Comparison of ENCODE assay signal across 9 cellular contexts in genomic region chr7:135168489-135169140, GRCh38.
A peak's percentile ranks its signal among the peaks of the same experiment; 100 is the strongest.
DNase-seq lines count a peak whose midpoint lies in the region; ATAC-seq lines count a peak whose summit lies in the region.
"Had no signal": no experiment of that assay in that cellular context is flagged by ENCODE, and none has a peak within 500 bp of the region (broad histone marks: within the 10 kb centered on the region; RNA-seq: fewer than 3 reads in every experiment).

No MANE protein-coding gene starts in this region.

- no peaks in the 10 kb centered on the region for H3K27me3 Mint-ChIP-seq in stimulated activated naive CD8-positive, alpha-beta T cell treated with anti-CD3 and anti-CD28 coated beads, Interleukin-15, Interleukin-2, amounts not matched to agents 100 ng/mL and 50 ng/mL, for 24 hours

- H3K9me3 ChIP-seq in adipocyte (ENCODE audit: control insufficient read depth, low read length) (no peaks in the 10 kb centered on the region), mucosa of rectum (ENCODE audit: control insufficient read depth in 2 of 2, low read length in 2 of 2) (no peaks in the 10 kb centered on the region)

- H3K9ac ChIP-seq in adipocyte (ENCODE audit: low read length), result peak overlapping the region; percentile 97
- no peak overlapping the region for H3K9ac ChIP-seq in mucosa of rectum (ENCODE audit: low read depth in 1 of 2, low read length in 2 of 2)

- no peak for DNase-seq in stimulated activated naive CD8-positive, alpha-beta T cell treated with anti-CD3 and anti-CD28 coated beads, Interleukin-15, Interleukin-2, amounts not matched to agents 100 U/mL and 50 U/mL, for 24 hours
- DNase-seq in adipocyte (ENCODE audit: low read depth) (no peak), EL (no peak), NCI-H526 treated with DMSO at 0.1 percent for 48 hours (lab: John Stamatoyannopoulos, UW) (no peak)

- peaks cover 40% of the 10 kb centered on the region for H3K36me3 ChIP-seq in adipocyte (ENCODE audit: control insufficient read depth, insufficient read depth, low read length, severe bottlenecking)
- H3K36me3 ChIP-seq in mucosa of rectum (ENCODE audit: control insufficient read depth in 2 of 2, insufficient read depth in 2 of 2, low read length in 2 of 2), result peaks cover 35 to 46% of the 10 kb centered on the region in 2 donors

- peak overlapping the region; percentile 92 to 96 for H3K27ac ChIP-seq in mucosa of rectum (ENCODE audit: low read depth in 2 of 2, low read length in 2 of 2)

- peak overlapping the region; percentile 94 for H3K27ac Mint-ChIP-seq in stimulated activated naive CD8-positive, alpha-beta T cell treated with anti-CD3 and anti-CD28 coated beads, Interleukin-15, Interleukin-2, amounts not matched to agents 100 ng/mL and 50 ng/mL, for 24 hours

- H3K9me3 Mint-ChIP-seq in stimulated activated naive CD8-positive, alpha-beta T cell treated with anti-CD3 and anti-CD28 coated beads, Interleukin-15, Interleukin-2, amounts not matched to agents 100 ng/mL and 50 ng/mL, for 24 hours, result no peaks in the 10 kb centered on the region

- H3K27me3 ChIP-seq in adipocyte (replicated peaks; ENCODE audit: control insufficient read depth, insufficient read depth, low read length) (no peaks in the 10 kb centered on the region), mucosa of rectum (ENCODE audit: control insufficient read depth in 2 of 2, insufficient read depth in 2 of 2, low read length in 2 of 2) (no peaks in the 10 kb centered on the region)
- H3K27me3 ChIP-seq: brain microvascular endothelial cell had no signal

- ATAC-seq in stimulated activated naive CD8-positive, alpha-beta T cell treated with anti-CD3 and anti-CD28 coated beads, Interleukin-15, Interleukin-2, amounts not matched to agents 100 U/mL and 50 U/mL, for 24 hours, result no peak
- ATAC-seq in HG03521 (IDR thresholded peaks at IDR 0.05; ENCODE audit: unreplicated experiment) (no peak), GM18858 (IDR thresholded peaks at IDR 0.05; ENCODE audit: unreplicated experiment) (no peak)

- peaks cover 61% of the 10 kb centered on the region for H3K36me3 Mint-ChIP-seq in stimulated activated naive CD8-positive, alpha-beta T cell treated with anti-CD3 and anti-CD28 coated beads, Interleukin-15, Interleukin-2, amounts not matched to agents 100 ng/mL and 50 ng/mL, for 24 hours (ENCODE audit: low read depth)

- peaks cover 69% of the 10 kb centered on the region for H3K4me1 Mint-ChIP-seq in stimulated activated naive CD8-positive, alpha-beta T cell treated with anti-CD3 and anti-CD28 coated beads, Interleukin-15, Interleukin-2, amounts not matched to agents 100 ng/mL and 50 ng/mL, for 24 hours (ENCODE audit: low read depth)

- H3K4me3 ChIP-seq in adipocyte (ENCODE audit: low read length), result peak overlapping the region; percentile 92
- H3K4me3 ChIP-seq in mucosa of rectum (ENCODE audit: low read length in 2 of 2), result peak overlapping the region in 1 of 2 donors; percentile 87

- H3K4me3 Mint-ChIP-seq in stimulated activated naive CD8-positive, alpha-beta T cell treated with anti-CD3 and anti-CD28 coated beads, Interleukin-15, Interleukin-2, amounts not matched to agents 100 ng/mL and 50 ng/mL, for 24 hours, result peak overlapping the region; percentile 95

- H3K4me1 ChIP-seq in adipocyte (ENCODE audit: control insufficient read depth, insufficient read depth, low read length) (peaks cover 62% of the 10 kb centered on the region), mucosa of rectum (ENCODE audit: control insufficient read depth in 2 of 2, insufficient read depth in 2 of 2, low read length in 2 of 2) (peaks cover 21% of the 10 kb centered on the region in 2 donors)
